9 cellular contexts compared by ENCODE assay signal in the genomic region with DNA sequence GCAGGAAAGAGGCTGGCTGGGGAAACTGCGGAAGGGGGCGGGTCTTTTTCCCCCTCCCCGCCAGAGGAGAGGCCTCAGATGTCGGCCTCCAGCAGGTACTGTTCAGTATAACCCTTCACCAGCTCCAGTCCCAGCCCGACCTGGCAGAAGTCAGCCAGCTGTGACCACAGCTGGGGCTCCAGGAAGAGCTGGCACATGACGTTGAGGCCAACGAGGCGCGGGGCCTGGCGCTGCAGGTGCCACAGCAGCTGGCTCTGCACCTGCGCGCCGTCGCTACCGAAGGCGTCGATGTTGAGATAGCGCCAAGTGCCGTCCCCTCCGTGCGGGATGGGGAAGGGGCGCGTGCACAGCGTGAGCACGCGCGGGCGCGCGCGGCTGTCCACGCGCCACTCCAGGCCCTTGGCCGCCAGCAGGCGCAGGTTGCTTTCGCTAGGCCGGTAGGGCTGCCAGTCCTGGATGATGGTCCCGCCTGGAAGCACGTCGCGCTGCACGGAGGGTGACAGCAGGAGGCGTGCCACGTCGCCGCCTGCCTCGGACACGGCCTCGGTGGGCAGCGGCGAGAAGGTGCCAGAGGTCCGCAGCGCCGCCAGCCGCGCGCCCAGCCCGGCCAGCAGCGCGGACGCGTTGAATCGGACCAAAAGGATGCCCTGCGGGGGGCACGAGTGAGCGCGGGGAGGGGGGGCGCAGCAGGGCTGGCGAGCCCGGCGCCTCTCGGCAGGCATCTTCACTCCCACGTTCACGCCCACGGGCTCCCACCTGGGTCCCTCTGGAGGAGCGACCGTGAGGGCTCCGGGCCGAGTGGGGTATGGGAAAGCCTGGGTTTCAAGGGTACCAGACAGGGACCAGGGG. TPM values are rescaled to one million over a fixed set of nuclear protein-coding genes. Genes with fewer than 3 reads are reported as not detected.
DNase-seq lines count a peak whose midpoint lies in the region; ATAC-seq and TF ChIP-seq lines count a peak whose summit lies in the region.
"Had no signal": no experiment of that assay in that cellular context is flagged by ENCODE, and none has a peak within 500 bp of the region (broad histone marks: within the 10 kb centered on the region; RNA-seq: fewer than 3 reads in every experiment).

No MANE protein-coding gene starts in this region.

- ATAC-seq in natural killer cell: no peak
- no peak for ATAC-seq in HG02884 (IDR thresholded peaks at IDR 0.05; ENCODE audit: unreplicated experiment)
- ATAC-seq in GM21723 (IDR thresholded peaks at IDR 0.05; ENCODE audit: unreplicated experiment): no peak
- ATAC-seq in GM21367 (IDR thresholded peaks at IDR 0.05; ENCODE audit: unreplicated experiment): no peak

- DNase-seq in DMS53 treated with DMSO at 0.1 percent for 48 hours (lab: John Stamatoyannopoulos, UW; ENCODE audit: unreplicated experiment) (peak; percentile 72), NCI-H1092 treated with DMSO at 0.1 percent for 48 hours (lab: John Stamatoyannopoulos, UW) (peak; percentile 53), natural killer cell (no peak)
- DNase-seq in activated T-helper 1 cell treated with anti-CD3 and anti-CD28 coated beads, Interleukin-12 subunit alpha, Interleukin-12 subunit beta, Interleukin-2, Interleukin-4 antibody, amounts not matched to agents 30 ng/mL and 10 ng/mL and 1 ng/mL, durations not matched to agents 14 hours and 24 hours and 36 hours (ENCODE audit: low spot score): no peak
- no peak for DNase-seq in effector CD4-positive, alpha-beta T cell

- no peak for TF ChIP-seq CTCF in natural killer cell (IDR thresholded peaks at IDR 0.05)

- intact Hi-C loops in activated T-helper 1 cell treated with anti-CD3 and anti-CD28 coated beads, Interleukin-12 subunit alpha, Interleukin-12 subunit beta, Interleukin-2, Interleukin-4 antibody, amounts not matched to agents 30 ng/mL and 10 ng/mL and 1 ng/mL, durations not matched to agents 14 hours and 24 hours and 36 hours (cut with micrococcal nuclease): loop anchor here (10.0 kb wide), 2 partner anchors 133 to 207 kb away; a partner anchor contains a TSS
- intact Hi-C loops in natural killer cell (cut with micrococcal nuclease): no loop called here

- no peaks in the 10 kb centered on the region for H3K9me3 Mint-ChIP-seq in activated T-helper 1 cell treated with anti-CD3 and anti-CD28 coated beads, Interleukin-12 subunit alpha, Interleukin-12 subunit beta, Interleukin-2, Interleukin-4 antibody, amounts not matched to agents 30 ng/mL and 10 ng/mL and 1 ng/mL, durations not matched to agents 14 hours and 24 hours and 36 hours
- no peaks in the 10 kb centered on the region for H3K9me3 Mint-ChIP-seq in natural killer cell

- peak overlapping the region; percentile 65 for H3K27ac Mint-ChIP-seq in activated T-helper 1 cell treated with anti-CD3 and anti-CD28 coated beads, Interleukin-12 subunit alpha, Interleukin-12 subunit beta, Interleukin-2, Interleukin-4 antibody, amounts not matched to agents 30 ng/mL and 10 ng/mL and 1 ng/mL, durations not matched to agents 14 hours and 24 hours and 36 hours
- H3K27ac Mint-ChIP-seq in natural killer cell: no peak overlapping the region

- H3K27me3 Mint-ChIP-seq in activated T-helper 1 cell treated with anti-CD3 and anti-CD28 coated beads, Interleukin-12 subunit alpha, Interleukin-12 subunit beta, Interleukin-2, Interleukin-4 antibody, amounts not matched to agents 30 ng/mL and 10 ng/mL and 1 ng/mL, durations not matched to agents 14 hours and 24 hours and 36 hours (ENCODE audit: insufficient read depth): peaks cover 86% of the 10 kb centered on the region
- peaks cover 81 to 82% of the 10 kb centered on the region in 2 donors for H3K27me3 Mint-ChIP-seq in natural killer cell (ENCODE audit: low read depth in 2 of 2)

- peaks cover 53% of the 10 kb centered on the region for H3K4me1 Mint-ChIP-seq in activated T-helper 1 cell treated with anti-CD3 and anti-CD28 coated beads, Interleukin-12 subunit alpha, Interleukin-12 subunit beta, Interleukin-2, Interleukin-4 antibody, amounts not matched to agents 30 ng/mL and 10 ng/mL and 1 ng/mL, durations not matched to agents 14 hours and 24 hours and 36 hours (ENCODE audit: low read depth)
- peaks cover 33 to 57% of the 10 kb centered on the region in 2 donors for H3K4me1 Mint-ChIP-seq in natural killer cell

- H3K36me3 Mint-ChIP-seq in activated T-helper 1 cell treated with anti-CD3 and anti-CD28 coated beads, Interleukin-12 subunit alpha, Interleukin-12 subunit beta, Interleukin-2, Interleukin-4 antibody, amounts not matched to agents 30 ng/mL and 10 ng/mL and 1 ng/mL, durations not matched to agents 14 hours and 24 hours and 36 hours (ENCODE audit: low read depth): no peaks in the 10 kb centered on the region
- H3K36me3 Mint-ChIP-seq in natural killer cell: no peaks in the 10 kb centered on the region

- peak overlapping the region; percentile 26 for H3K4me3 Mint-ChIP-seq in activated T-helper 1 cell treated with anti-CD3 and anti-CD28 coated beads, Interleukin-12 subunit alpha, Interleukin-12 subunit beta, Interleukin-2, Interleukin-4 antibody, amounts not matched to agents 30 ng/mL and 10 ng/mL and 1 ng/mL, durations not matched to agents 14 hours and 24 hours and 36 hours
- peak overlapping the region; percentile 42 for H3K4me3 Mint-ChIP-seq in natural killer cell

RNA-seq across cellular contexts. Expression of a gene that starts 6.9 kb away (rescaled TPM):
- 0.10 and 0.21 TPM in 2 replicates for total RNA-seq in activated T-helper 1 cell treated with anti-CD3 and anti-CD28 coated beads, Interleukin-12 subunit alpha, Interleukin-12 subunit beta, Interleukin-2, Interleukin-4 antibody, amounts not matched to agents 30 ng/mL and 10 ng/mL and 1 ng/mL, durations not matched to agents 14 hours and 24 hours and 36 hours
- not detected for total RNA-seq in natural killer cell
- total RNA-seq: SJSA1 had no signal

RNA-seq across cellular contexts. Expression of a gene that starts 7.9 kb away (rescaled TPM):
- 0.08 TPM in 1 of 2 replicates, not detected in the other for total RNA-seq in activated T-helper 1 cell treated with anti-CD3 and anti-CD28 coated beads, Interleukin-12 subunit alpha, Interleukin-12 subunit beta, Interleukin-2, Interleukin-4 antibody, amounts not matched to agents 30 ng/mL and 10 ng/mL and 1 ng/mL, durations not matched to agents 14 hours and 24 hours and 36 hours
- not detected for total RNA-seq in natural killer cell
- total RNA-seq: SJSA1 had no signal

RNA-seq across cellular contexts. Expression of a gene that starts 18.0 kb away (rescaled TPM):
- 45.7 and 53.3 TPM in 2 replicates for total RNA-seq in activated T-helper 1 cell treated with anti-CD3 and anti-CD28 coated beads, Interleukin-12 subunit alpha, Interleukin-12 subunit beta, Interleukin-2, Interleukin-4 antibody, amounts not matched to agents 30 ng/mL and 10 ng/mL and 1 ng/mL, durations not matched to agents 14 hours and 24 hours and 36 hours
- 1 to 10 TPM; 4.3 to 7.0 (median 5.0) TPM for total RNA-seq in natural killer cell

RNA-seq across cellular contexts. Expression of a gene that starts 28.6 kb away (rescaled TPM):
- total RNA-seq in activated T-helper 1 cell treated with anti-CD3 and anti-CD28 coated beads, Interleukin-12 subunit alpha, Interleukin-12 subunit beta, Interleukin-2, Interleukin-4 antibody, amounts not matched to agents 30 ng/mL and 10 ng/mL and 1 ng/mL, durations not matched to agents 14 hours and 24 hours and 36 hours: not detected in 2 replicates
- total RNA-seq in natural killer cell: not detected
- total RNA-seq: SJSA1 had no signal

RNA-seq across cellular contexts. Expression of a gene that starts 45.2 kb away (rescaled TPM):
- 65.2 and 68.9 TPM in 2 replicates for total RNA-seq in activated T-helper 1 cell treated with anti-CD3 and anti-CD28 coated beads, Interleukin-12 subunit alpha, Interleukin-12 subunit beta, Interleukin-2, Interleukin-4 antibody, amounts not matched to agents 30 ng/mL and 10 ng/mL and 1 ng/mL, durations not matched to agents 14 hours and 24 hours and 36 hours
- total RNA-seq in natural killer cell: 10 to 100 TPM; 41.7 to 54.5 (median 45.0) TPM

Comparison
In these comparisons a context has a peak if more than half of its experiments do, and no peak if none do; other contexts are left out.
1. DNase-seq: peak in DMS53 treated with DMSO at 0.1 percent for 48 hours (single experiment) and NCI-H1092 treated with DMSO at 0.1 percent for 48 hours (single experiment); none in activated T-helper 1 cell treated with anti-CD3 and anti-CD28 coated beads, Interleukin-12 subunit alpha, Interleukin-12 subunit beta, Interleukin-2, Interleukin-4 antibody, amounts not matched to agents 30 ng/mL and 10 ng/mL and 1 ng/mL, durations not matched to agents 14 hours and 24 hours and 36 hours (single experiment), natural killer cell (single experiment) and effector CD4-positive, alpha-beta T cell (single experiment).